14 cellular contexts compared by ENCODE assay signal in the genomic region with DNA sequence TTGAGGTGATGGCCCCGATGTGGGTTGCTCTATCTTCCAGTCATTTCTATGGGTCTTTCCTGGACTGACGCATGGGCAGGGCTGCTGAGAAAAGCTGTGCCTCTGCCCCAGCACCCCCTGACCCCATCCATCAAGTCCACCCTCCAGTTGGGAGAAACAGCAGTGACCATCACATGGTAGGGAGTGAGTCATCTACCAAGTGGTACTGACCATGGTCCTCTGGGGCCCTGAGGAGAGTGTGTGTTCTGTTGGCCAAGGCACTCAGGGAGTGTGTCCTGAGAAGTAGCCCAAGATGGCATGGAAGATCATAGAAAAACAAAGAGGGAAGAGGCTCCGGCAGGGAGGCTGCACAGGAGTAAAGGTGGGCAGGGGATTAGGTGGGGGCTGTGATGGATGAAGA. TPM values are rescaled to one million over a fixed set of nuclear protein-coding genes. Genes with fewer than 3 reads are reported as not detected.
DNase-seq lines count a peak whose midpoint lies in the region; ATAC-seq and TF ChIP-seq lines count a peak whose summit lies in the region.
"Had no signal": no experiment of that assay in that cellular context is flagged by ENCODE, and none has a peak within 500 bp of the region (broad histone marks: within the 10 kb centered on the region; RNA-seq: fewer than 3 reads in every experiment).

No MANE protein-coding gene starts in this region.

- H3K36me3 Mint-ChIP-seq in central memory CD8-positive, alpha-beta T cell (ENCODE audit: insufficient read depth) = peaks cover 5% of the 10 kb centered on the region
- H3K36me3 Mint-ChIP-seq in neural progenitor cell = no peaks in the 10 kb centered on the region

- intact Hi-C loops in IMR-90 (cut with micrococcal nuclease) = no loop called here

- no peak for TF ChIP-seq POLR2A in IMR-90 (IDR thresholded peaks at IDR 0.05; ENCODE audit: low read depth, low read length)

- no peaks in the 10 kb centered on the region for H3K27me3 Mint-ChIP-seq in central memory CD8-positive, alpha-beta T cell
- H3K27me3 Mint-ChIP-seq in neural progenitor cell (ENCODE audit: insufficient read depth, low read depth) = peaks cover 20% of the 10 kb centered on the region

- WGBS in IMR-90 (ENCODE audit: extremely low coverage in 2 of 2, insufficient read length in 1 of 2), 2 experiments = no CpG with 5 or more reads among the region's 3 CpGs

- no peak overlapping the region for H3K4me3 Mint-ChIP-seq in central memory CD8-positive, alpha-beta T cell
- H3K4me3 Mint-ChIP-seq in neural progenitor cell = peak overlapping the region; percentile 54

- H3K4me1 ChIP-seq in IMR-90 (ENCODE audit: control insufficient read depth, insufficient read depth, low read length) = peaks cover 12% of the 10 kb centered on the region
- peaks cover 45% of the 10 kb centered on the region for H3K4me1 ChIP-seq in neural progenitor cell

- no peak overlapping the region for H2AK5ac ChIP-seq in IMR-90 (ENCODE audit: low read depth, low read length)

- no peak overlapping the region for H2BK120ac ChIP-seq in IMR-90 (ENCODE audit: low read depth, low read length)

- H4K8ac ChIP-seq in IMR-90 (ENCODE audit: low read depth in 2 of 2, low read length in 2 of 2) = no peak overlapping the region

- H2BK5ac ChIP-seq in IMR-90 (ENCODE audit: low read depth, low read length, poor library complexity, severe bottlenecking) = no peak overlapping the region

- no peak overlapping the region for H2BK20ac ChIP-seq in IMR-90 (ENCODE audit: low read depth, low read length)

- H3K4me1 Mint-ChIP-seq in central memory CD8-positive, alpha-beta T cell = peaks cover 29% of the 10 kb centered on the region
- peaks cover 80% of the 10 kb centered on the region for H3K4me1 Mint-ChIP-seq in neural progenitor cell

- TF ChIP-seq RAD21 in IMR-90 (IDR thresholded peaks at IDR 0.05; ENCODE audit: low read length) = no peak

- no peak overlapping the region for H3K23ac ChIP-seq in IMR-90 (ENCODE audit: low read depth, low read length)

- H3F3A ChIP-seq in neural progenitor cell (ENCODE audit: low read depth) = peaks cover 50% of the 10 kb centered on the region

- ATAC-seq in IMR-90 (ENCODE audit: low read depth) (no peak), HG02852 (IDR thresholded peaks at IDR 0.05; ENCODE audit: unreplicated experiment) (no peak), GM18520 (IDR thresholded peaks at IDR 0.05; ENCODE audit: unreplicated experiment) (no peak)
- ATAC-seq in central memory CD8-positive, alpha-beta T cell (replicated peaks; ENCODE audit: extremely low read depth, poor library complexity, severe bottlenecking) = no peak

- dilution Hi-C loops in IMR-90 (cut with HindIII; ENCODE audit: low sequenced_read_pairs, unreplicated experiment) = no loop called here

- POLR2A ChIA-PET in IMR-90 (lab: Charles Lee; ENCODE audit: unreplicated experiment) = no interaction called here

- H3K14ac ChIP-seq in IMR-90 (replicated peaks; ENCODE audit: low read depth, low read length) = no peak overlapping the region

- peaks cover 12% of the 10 kb centered on the region for H3K9me1 ChIP-seq in IMR-90 (ENCODE audit: insufficient read depth, low read length)

- H3K9ac ChIP-seq in IMR-90 (ENCODE audit: low read depth, low read length) (no peak overlapping the region), neural progenitor cell (no peak overlapping the region)

- H3K79me2 ChIP-seq in neural progenitor cell (ENCODE audit: low read depth) = no peaks in the 10 kb centered on the region

- H4K5ac ChIP-seq in IMR-90 (ENCODE audit: low read depth, low read length) = no peak overlapping the region

- H3K4me2 ChIP-seq in IMR-90 (ENCODE audit: low read depth, low read length) (no peak overlapping the region), neural progenitor cell (no peak overlapping the region)

- H3K56ac ChIP-seq in IMR-90 (ENCODE audit: extremely low read depth, insufficient read depth, low read length) = no peak overlapping the region

- H3K9me3 ChIP-seq in IMR-90 (ENCODE audit: control insufficient read depth, insufficient read depth, low read length) (no peaks in the 10 kb centered on the region), neural progenitor cell (ENCODE audit: low read depth) (no peaks in the 10 kb centered on the region)
- H3K9me3 ChIP-seq: sigmoid colon had no signal

- H3K9me3 Mint-ChIP-seq in central memory CD8-positive, alpha-beta T cell = no peaks in the 10 kb centered on the region
- H3K9me3 Mint-ChIP-seq in neural progenitor cell = no peaks in the 10 kb centered on the region
- H3K9me3 Mint-ChIP-seq: activated T-helper 2 cell treated with anti-CD3 and anti-CD28 coated beads, Interferon-gamma antibody, Interleukin-2, Interleukin-4, amounts not matched to agents 10 μg/mL and 5 μg/mL and 100 μg/mL, durations not matched to agents 14 hours and 24 hours and 36 hours had no signal

- H4K20me1 ChIP-seq in IMR-90 (ENCODE audit: insufficient read depth, low read length) = no peaks in the 10 kb centered on the region
- H4K20me1 ChIP-seq in neural progenitor cell (ENCODE audit: low read depth) = no peaks in the 10 kb centered on the region

- no peak overlapping the region for H4K91ac ChIP-seq in IMR-90 (ENCODE audit: insufficient read depth, low read depth, low read length)

- no peak overlapping the region for H2AFZ ChIP-seq in IMR-90 (replicated peaks; ENCODE audit: low read length, poor library complexity)
- no peak overlapping the region for H2AFZ ChIP-seq in neural progenitor cell (replicated peaks)

- H3K27ac ChIP-seq in IMR-90 (ENCODE audit: insufficient read depth, low read length) = no peak overlapping the region
- no peak overlapping the region for H3K27ac ChIP-seq in neural progenitor cell

- DNase-seq in CD1c-positive myeloid dendritic cell (ENCODE audit: extremely low spot score) (peak; percentile 24), IMR-90 (no peak), neural progenitor cell (ENCODE audit: low spot score) (no peak)
- DNase-seq in central memory CD8-positive, alpha-beta T cell (ENCODE audit: low spot score in 2 of 2) = no peak
- no peak for DNase-seq in stimulated activated CD4-positive, alpha-beta T cell treated with anti-CD3 and anti-CD28 coated beads, Interleukin-15, amount 100 ng/mL, for 24 hours
- DNase-seq: DMS79 treated with DMSO at 0.1 percent for 48 hours, KBM-7, midbrain, NCI-H1105 treated with DMSO at 0.1 percent for 48 hours, NCI-H748 treated with DMSO at 0.1 percent for 48 hours, sigmoid colon had no signal

- no peak overlapping the region for H2BK15ac ChIP-seq in IMR-90 (ENCODE audit: low read depth, low read length)

- H3K4ac ChIP-seq in IMR-90 (ENCODE audit: low read depth, low read length) = no peak overlapping the region

- CTCF ChIA-PET in IMR-90 (lab: Yijun Ruan, JAX) = interaction anchor here (1.1 kb wide), 1 partner anchor 25 kb away, joined by 3 read pairs; no protein-coding TSS in a partner anchor

- no peaks in the 10 kb centered on the region; a peak in 1 of 4 replicates for H3K79me1 ChIP-seq in IMR-90 (ENCODE audit: low read depth in 1 of 2, low read length in 2 of 2)

- TF ChIP-seq CTCF in IMR-90 (conservative IDR thresholded peaks at IDR 0.05; ENCODE audit: low read depth, low read length) (no peak), neural progenitor cell (IDR thresholded peaks at IDR 0.05) (no peak)

- H2AK9ac ChIP-seq in IMR-90 (replicated peaks; ENCODE audit: low read depth, low read length, poor library complexity) = peak overlapping the region; percentile 79

- H3K18ac ChIP-seq in IMR-90 (ENCODE audit: low read depth, low read length) = no peak overlapping the region

- H3K27me3 ChIP-seq in IMR-90 (ENCODE audit: control insufficient read depth, insufficient read depth, low read length) (no peaks in the 10 kb centered on the region), neural progenitor cell (peaks cover 18% of the 10 kb centered on the region)
- H3K27me3 ChIP-seq: sigmoid colon had no signal

- peak overlapping the region; percentile 20 for H3K27ac Mint-ChIP-seq in central memory CD8-positive, alpha-beta T cell (ENCODE audit: low read depth)
- H3K27ac Mint-ChIP-seq in neural progenitor cell = peak overlapping the region; percentile 96

- H3K36me3 ChIP-seq in IMR-90 (ENCODE audit: control insufficient read depth, insufficient read depth, low read length) (peaks cover 3% of the 10 kb centered on the region; the same call in 1 of the 2 replicates), neural progenitor cell (no peaks in the 10 kb centered on the region)
- H3K36me3 ChIP-seq: sigmoid colon had no signal

- in situ Hi-C loops in IMR-90 (cut with MboI; ENCODE audit: low sequenced_read_pairs) = no loop called here

- no peak overlapping the region for H3K4me3 ChIP-seq in IMR-90 (ENCODE audit: insufficient read depth, low read depth, low read length)
- H3K4me3 ChIP-seq in neural progenitor cell = no peak overlapping the region
- H3K4me3 ChIP-seq: sigmoid colon had no signal

- BruUV-seq in IMR-90 (replicated peaks; lab: Mats Ljungman, UMichigan) = no TSS peak

TF ChIP-seq in IMR-90, 13 proteins besides CTCF, POLR2A, EP300 and RAD21:
- TF ChIP-seq MAFK (IDR thresholded peaks at IDR 0.05; ENCODE audit: low read depth, low read length) (no peak), FOS (IDR thresholded peaks at IDR 0.05; ENCODE audit: low read depth, low read length) (peak; percentile 13; the same call in 1 of the 2 replicates)
- TF ChIP-seq, protein P1, sequence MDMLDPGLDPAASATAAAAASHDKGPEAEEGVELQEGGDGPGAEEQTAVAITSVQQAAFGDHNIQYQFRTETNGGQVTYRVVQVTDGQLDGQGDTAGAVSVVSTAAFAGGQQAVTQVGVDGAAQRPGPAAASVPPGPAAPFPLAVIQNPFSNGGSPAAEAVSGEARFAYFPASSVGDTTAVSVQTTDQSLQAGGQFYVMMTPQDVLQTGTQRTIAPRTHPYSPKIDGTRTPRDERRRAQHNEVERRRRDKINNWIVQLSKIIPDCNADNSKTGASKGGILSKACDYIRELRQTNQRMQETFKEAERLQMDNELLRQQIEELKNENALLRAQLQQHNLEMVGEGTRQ (IDR thresholded peaks at IDR 0.05; ENCODE audit: low read depth, low read length) = 0 out of 2 replicates have a peak, but pooled peaks have one; percentile 31
TF ChIP-seq in IMR-90: peak in this region for 2.

RNA-seq across cellular contexts. Expression of gene DNAH1, which starts 1.6 kb away (rescaled TPM):
- total RNA-seq in IMR-90 (2012; rRNA removed) = 1.7 and 2.0 TPM in 2 replicates
- polyA plus RNA-seq in IMR-90 (2012; rRNA removed) = 3.8 and 4.0 TPM in 2 replicates
- 0.44 and 2.1 TPM in 2 replicates for polyA plus RNA-seq in IMR-90 (2012; cell fraction: cytosol; rRNA removed)
- 29.2 and 39.2 TPM in 2 replicates for polyA plus RNA-seq in IMR-90 (2012; cell fraction: nucleus; rRNA removed; ENCODE audit: low replicate concordance)
- total RNA-seq in neural progenitor cell (ENCODE audit: low replicate concordance) = 0.80 and 2.1 TPM in 2 replicates

RNA-seq across cellular contexts. Expression of gene GLYCTK, which starts 26.9 kb away (rescaled TPM):
- total RNA-seq in IMR-90 (2012; rRNA removed) (6.4 and 6.8 TPM in 2 replicates), neural progenitor cell (ENCODE audit: low replicate concordance) (4.2 and 10.1 TPM in 2 replicates)
- polyA plus RNA-seq in IMR-90 (2012; rRNA removed) = 13.9 and 15.6 TPM in 2 replicates
- polyA plus RNA-seq in IMR-90 (2012; cell fraction: cytosol; rRNA removed) = 5.2 and 10.8 TPM in 2 replicates
- 29.1 and 86.5 TPM in 2 replicates for polyA plus RNA-seq in IMR-90 (2012; cell fraction: nucleus; rRNA removed; ENCODE audit: low replicate concordance)

RNA-seq across cellular contexts. Expression of gene WDR82, which starts 36.0 kb away (rescaled TPM):
- 65.3 and 68.1 TPM in 2 replicates for total RNA-seq in IMR-90 (2012; rRNA removed)
- 30.9 and 38.1 TPM in 2 replicates for polyA plus RNA-seq in IMR-90 (2012; rRNA removed)
- polyA plus RNA-seq in IMR-90 (2012; cell fraction: cytosol; rRNA removed) = 11.6 and 13.7 TPM in 2 replicates
- 4.1 and 16.9 TPM in 2 replicates for polyA plus RNA-seq in IMR-90 (2012; cell fraction: nucleus; rRNA removed; ENCODE audit: low replicate concordance)
- total RNA-seq in neural progenitor cell (ENCODE audit: low replicate concordance) = 45.4 and 49.2 TPM in 2 replicates
